Comparison of ENCODE assay signal across 8 cellular contexts in the genomic region with DNA sequence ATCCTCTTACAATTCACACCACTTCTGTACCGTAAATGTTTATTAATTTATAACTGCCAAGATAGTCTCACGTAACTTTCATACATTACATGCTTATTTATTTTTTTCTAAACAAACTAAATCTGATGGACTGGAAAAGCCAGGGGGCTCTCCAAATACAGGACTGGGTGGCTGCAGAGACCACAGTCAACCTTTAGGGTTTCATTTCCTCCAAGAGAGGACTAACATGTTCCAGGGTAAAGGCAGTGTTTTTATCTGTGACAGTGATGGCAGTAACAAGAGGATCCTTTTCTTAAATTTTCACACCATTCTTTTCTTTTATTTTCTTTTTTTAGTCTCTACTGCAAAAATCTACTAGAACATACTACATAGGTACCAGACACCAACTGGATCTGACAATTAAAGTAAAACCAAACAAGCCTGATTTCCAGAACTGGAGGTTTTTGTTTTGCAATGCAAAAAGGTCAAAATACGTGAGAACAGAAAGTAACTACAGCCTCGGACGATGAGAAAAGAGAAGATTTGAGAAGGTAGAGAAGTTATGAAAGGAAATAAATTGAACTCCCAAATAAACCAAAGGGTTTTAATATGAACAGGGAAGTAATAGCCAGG. TPM values are rescaled to one million over a fixed set of nuclear protein-coding genes. Genes with fewer than 3 reads are reported as not detected.
A peak's percentile ranks its signal among the peaks of the same experiment; 100 is the strongest.
DNase-seq lines count a peak whose midpoint lies in the region; TF ChIP-seq lines count a peak whose summit lies in the region.

No MANE protein-coding gene starts in this region.

- H3K9me3 Mint-ChIP-seq in nephron = no peaks in the 10 kb centered on the region

- TF ChIP-seq CTCF in HFF-Myc (IDR thresholded peaks at IDR 0.05; ENCODE audit: low read depth, low read length, missing control alignments) (no peak), nephron (IDR thresholded peaks at IDR 0.05; ENCODE audit: unreplicated experiment in 3 of 3) (peak in 1 of 3 experiments; percentile 9)

- H3K27me3 Mint-ChIP-seq in nephron (ENCODE audit: low read depth) = no peaks in the 10 kb centered on the region

- peak overlapping the region; percentile 70 for H3K4me3 ChIP-seq in HFF-Myc (replicated peaks; ENCODE audit: low read depth, low read length)
- peak overlapping the region; percentile 83 for H3K4me3 ChIP-seq in ectodermal cell (ENCODE audit: insufficient read depth, low read depth, low read length)

- H3K4me3 Mint-ChIP-seq in nephron = peak overlapping the region; percentile 89 to 98 (median 91)

- peak overlapping the region; percentile 98 to 99 (median 99) for H3K27ac Mint-ChIP-seq in nephron

- no peaks in the 10 kb centered on the region for H3K36me3 ChIP-seq in ectodermal cell (ENCODE audit: control insufficient read depth, insufficient read depth, low read length)

- peaks cover 25% of the 10 kb centered on the region for H3K4me1 Mint-ChIP-seq in nephron

- H3K27me3 ChIP-seq in ectodermal cell (ENCODE audit: control insufficient read depth, insufficient read depth, low read length, poor library complexity, severe bottlenecking) = no peaks in the 10 kb centered on the region

- peaks cover 15% of the 10 kb centered on the region for H3K4me1 ChIP-seq in ectodermal cell (ENCODE audit: control insufficient read depth, insufficient read depth, low read length)

- DNase-seq in SKM-1 treated with dmso at 0.1 percent for 144 hours (lab: John Stamatoyannopoulos, UW; ENCODE audit: unreplicated experiment) = peak; percentile 10
- no peak for DNase-seq in SKM-1 (lab: John Stamatoyannopoulos, UW; ENCODE audit: unreplicated experiment)
- no peak for DNase-seq in HFF-Myc (ENCODE audit: extremely low read depth, low read depth)
- peak; percentile 11 for DNase-seq in NOMO-1 treated with dmso at 0.1 percent for 144 hours (lab: John Stamatoyannopoulos, UW; ENCODE audit: unreplicated experiment)
- DNase-seq in NCI-H128 (lab: John Stamatoyannopoulos, UW; ENCODE audit: unreplicated experiment) = no peak
- no peak for DNase-seq in NCI-H226

- 46 to 51% methylated on average over 5 of the region's 5 CpGs for WGBS in ectodermal cell, 2 experiments

- H3K9me3 ChIP-seq in ectodermal cell (ENCODE audit: control insufficient read depth, low read length) = no peaks in the 10 kb centered on the region

- no peaks in the 10 kb centered on the region for H3K36me3 Mint-ChIP-seq in nephron (ENCODE audit: low read depth)

- peak overlapping the region; percentile 95 for H3K27ac ChIP-seq in ectodermal cell (ENCODE audit: insufficient read depth, low read depth, low read length, poor library complexity, severe bottlenecking)

RNA-seq across cellular contexts. Expression of gene LMBRD1, which starts 1.2 kb away (rescaled TPM):
- 23.5 TPM for polyA plus RNA-seq in ectodermal cell (2013, experiment 1 of 4)
- 23.8 TPM for polyA plus RNA-seq in ectodermal cell (2013, experiment 2 of 4)
- 21.4 TPM for polyA plus RNA-seq in ectodermal cell (2013, experiment 3 of 4)
- 25.6 TPM for polyA plus RNA-seq in ectodermal cell (2013, experiment 4 of 4)

Comparison
In these comparisons a context has a peak if more than half of its experiments do, and no peak if none do; other contexts are left out.
1. DNase-seq: peak in SKM-1 treated with dmso at 0.1 percent for 144 hours (single experiment) and NOMO-1 treated with dmso at 0.1 percent for 144 hours (single experiment); none in SKM-1 (single experiment), HFF-Myc (single experiment), NCI-H128 (single experiment) and NCI-H226 (single experiment).